In genomic region chr12:49525942-49526341, GRCh38 we compare ENCODE assay signal across 29 cellular contexts. TPM values are rescaled to one million over a fixed set of nuclear protein-coding genes. Genes with fewer than 3 reads are reported as not detected.
"Had no signal": no experiment of that assay in that cellular context is flagged by ENCODE, and none has a peak within 500 bp of the region (broad histone marks: within the 10 kb centered on the region; RNA-seq: fewer than 3 reads in every experiment).

No MANE protein-coding gene starts in this region.

- H3K4me1 ChIP-seq: SJSA1 had no signal

- H3K4me3 ChIP-seq: MG63, PC-9, SJSA1 had no signal

- H3K9ac ChIP-seq: SK-N-SH had no signal

- H3K27ac ChIP-seq: PC-9, RWPE1, SJSA1 had no signal

- H3K9me3 ChIP-seq: MG63, SJSA1, SK-N-SH had no signal

- DNase-seq: Kasumi-1, KG1, MG63, NCI-H1048, NCI-H1092 treated with DMSO at 0.1 percent for 48 hours, NCI-H1105 treated with DMSO at 0.1 percent for 48 hours, NCI-H1417, NCI-H1436, NCI-H146, NCI-H1694, NCI-H187, NCI-H1930, NCI-H2029 treated with DMSO at 0.1 percent for 48 hours, NCI-H2081 treated with DMSO at 0.1 percent for 48 hours, NCI-H2107, NCI-H2171, NCI-H226, NCI-H446 treated with DMSO at 0.1 percent for 48 hours, NCI-H510A, NCI-H524, NCI-H526, NCI-H748 treated with DMSO at 0.1 percent for 48 hours, NCI-H82, PC-9, SHP77 treated with DMSO at 0.1 percent for 48 hours, SK-N-SH had no signal

- FAIRE-seq: RCC 7860 had no signal

- H3K27me3 ChIP-seq: MG63, SJSA1 had no signal

RNA-seq across cellular contexts. Expression of gene KCNH3, which starts 12.9 kb away (rescaled TPM):
- total RNA-seq: PC-9 had no signal
